In genomic region chr10:97574374-97575100, GRCh38 we compare ENCODE assay signal across 9 cellular contexts.
A peak's percentile ranks its signal among the peaks of the same experiment; 100 is the strongest.
DNase-seq lines count a peak whose midpoint lies in the region; ATAC-seq lines count a peak whose summit lies in the region.
"Had no signal": no experiment of that assay in that cellular context is flagged by ENCODE, and none has a peak within 500 bp of the region (broad histone marks: within the 10 kb centered on the region; RNA-seq: fewer than 3 reads in every experiment).

No MANE protein-coding gene starts in this region.

- no peak for ATAC-seq in GM21515 (IDR thresholded peaks at IDR 0.05; ENCODE audit: unreplicated experiment)
- ATAC-seq: GM12878 had no signal

- in situ Hi-C loops in T47D (cut with HindIII; ENCODE audit: low pct_unique_long_range_greater_than_20kb, low sequenced_read_pairs): no loop called here

- DNase-seq in COLO829 (ENCODE audit: low spot score): peak; percentile 91
- peak; percentile 64 for DNase-seq in NCI-H1694 treated with DMSO at 0.1 percent for 48 hours (lab: John Stamatoyannopoulos, UW)
- DNase-seq in T47D (ENCODE audit: low read depth in 1 of 2, low spot score in 1 of 2): peak; percentile 97 to 99
- peak; percentile 100 for DNase-seq in kidney tubule cell (ENCODE audit: low spot score)
- DNase-seq in activated gamma-delta T cell (lab: John Stamatoyannopoulos, UW): no peak
- DNase-seq in MV-4-11 (lab: John Stamatoyannopoulos, UW): no peak
- DNase-seq in NK-92 (lab: John Stamatoyannopoulos, UW; ENCODE audit: unreplicated experiment): no peak

Comparison
In these comparisons a context has a peak if more than half of its experiments do, and no peak if none do; other contexts are left out.
1. DNase-seq: peak in COLO829 (single experiment), NCI-H1694 treated with DMSO at 0.1 percent for 48 hours (single experiment), T47D (2 of 2) and kidney tubule cell (single experiment); none in activated gamma-delta T cell (single experiment), MV-4-11 (single experiment) and NK-92 (single experiment).